1 cellular context compared by ENCODE assay signal in the genomic region with DNA sequence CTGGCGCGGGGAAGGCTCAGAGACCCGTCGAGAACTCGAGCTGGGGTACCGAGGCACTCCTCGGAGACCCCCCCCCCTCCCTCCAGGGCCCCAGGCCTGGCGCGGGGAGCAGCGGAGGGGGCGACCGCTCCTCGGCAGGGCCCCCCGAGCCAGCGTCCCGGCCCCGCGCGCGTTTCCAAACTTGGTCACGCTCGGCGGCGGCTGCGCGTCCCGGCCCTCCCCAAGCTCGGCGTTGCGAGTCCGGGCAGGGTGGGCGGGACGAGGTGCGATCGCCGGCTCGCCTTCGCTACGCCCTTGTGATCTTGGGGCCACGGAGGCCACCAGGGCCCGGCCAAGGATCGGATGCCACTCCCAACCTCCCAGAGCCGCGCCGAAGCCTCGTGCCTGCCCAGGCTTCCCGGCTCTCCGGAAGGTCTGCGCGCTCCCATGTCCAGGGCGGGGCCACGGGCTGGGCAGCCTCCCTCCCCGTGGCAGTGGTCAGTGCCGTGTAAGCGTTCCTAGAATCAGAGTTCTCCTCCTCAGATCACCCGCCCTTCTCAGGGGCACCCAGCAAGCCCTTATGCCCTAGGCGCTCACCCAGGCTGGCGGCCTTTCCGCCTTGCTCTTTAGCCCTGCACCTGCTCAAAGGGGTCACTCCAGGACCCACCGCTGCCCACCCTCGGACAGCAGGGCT.
A peak's percentile ranks its signal among the peaks of the same experiment; 100 is the strongest.
TF ChIP-seq lines count a peak whose summit lies in the region.

No MANE protein-coding gene starts in this region.

TF ChIP-seq in HepG2, 621 proteins besides CTCF, POLR2A, EP300 and RAD21 (continued from another document and continues in another):
- peak; percentile 84; the same call in 1 of the 2 replicates for TF ChIP-seq ZZZ3 (CRISPR knock-in tag; IDR thresholded peaks at IDR 0.05; ENCODE audit: borderline replicate concordance)
- no peak for TF ChIP-seq SUZ12 (IDR thresholded peaks at IDR 0.05; ENCODE audit: low read depth, low read length)
- TF ChIP-seq SMC3 (IDR thresholded peaks at IDR 0.05; ENCODE audit: low read length), result no peak
- peak; percentile 90 for TF ChIP-seq ZFX (CRISPR knock-in tag; IDR thresholded peaks at IDR 0.05; ENCODE audit: low read depth)
- peak; percentile 90 for TF ChIP-seq SALL2 (CRISPR knock-in tag; IDR thresholded peaks at IDR 0.05)
- TF ChIP-seq, protein P1, sequence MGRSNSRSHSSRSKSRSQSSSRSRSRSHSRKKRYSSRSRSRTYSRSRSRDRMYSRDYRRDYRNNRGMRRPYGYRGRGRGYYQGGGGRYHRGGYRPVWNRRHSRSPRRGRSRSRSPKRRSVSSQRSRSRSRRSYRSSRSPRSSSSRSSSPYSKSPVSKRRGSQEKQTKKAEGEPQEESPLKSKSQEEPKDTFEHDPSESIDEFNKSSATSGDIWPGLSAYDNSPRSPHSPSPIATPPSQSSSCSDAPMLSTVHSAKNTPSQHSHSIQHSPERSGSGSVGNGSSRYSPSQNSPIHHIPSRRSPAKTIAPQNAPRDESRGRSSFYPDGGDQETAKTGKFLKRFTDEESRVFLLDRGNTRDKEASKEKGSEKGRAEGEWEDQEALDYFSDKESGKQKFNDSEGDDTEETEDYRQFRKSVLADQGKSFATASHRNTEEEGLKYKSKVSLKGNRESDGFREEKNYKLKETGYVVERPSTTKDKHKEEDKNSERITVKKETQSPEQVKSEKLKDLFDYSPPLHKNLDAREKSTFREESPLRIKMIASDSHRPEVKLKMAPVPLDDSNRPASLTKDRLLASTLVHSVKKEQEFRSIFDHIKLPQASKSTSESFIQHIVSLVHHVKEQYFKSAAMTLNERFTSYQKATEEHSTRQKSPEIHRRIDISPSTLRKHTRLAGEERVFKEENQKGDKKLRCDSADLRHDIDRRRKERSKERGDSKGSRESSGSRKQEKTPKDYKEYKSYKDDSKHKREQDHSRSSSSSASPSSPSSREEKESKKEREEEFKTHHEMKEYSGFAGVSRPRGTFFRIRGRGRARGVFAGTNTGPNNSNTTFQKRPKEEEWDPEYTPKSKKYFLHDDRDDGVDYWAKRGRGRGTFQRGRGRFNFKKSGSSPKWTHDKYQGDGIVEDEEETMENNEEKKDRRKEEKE (IDR thresholded peaks at IDR 0.05), result no peak
- TF ChIP-seq NFIC (IDR thresholded peaks at IDR 0.05; ENCODE audit: low read length), result no peak
- peak; percentile 97 for TF ChIP-seq YEATS4 (CRISPR knock-in tag; IDR thresholded peaks at IDR 0.05; ENCODE audit: borderline replicate concordance)
- no peak for TF ChIP-seq NR2F6 (IDR thresholded peaks at IDR 0.05)
- TF ChIP-seq NR2F6 (CRISPR knock-in tag; IDR thresholded peaks at IDR 0.05), result peak; percentile 81
- peak; percentile 82 for TF ChIP-seq DRAP1 (CRISPR knock-in tag; IDR thresholded peaks at IDR 0.05)
- TF ChIP-seq, protein P2, sequence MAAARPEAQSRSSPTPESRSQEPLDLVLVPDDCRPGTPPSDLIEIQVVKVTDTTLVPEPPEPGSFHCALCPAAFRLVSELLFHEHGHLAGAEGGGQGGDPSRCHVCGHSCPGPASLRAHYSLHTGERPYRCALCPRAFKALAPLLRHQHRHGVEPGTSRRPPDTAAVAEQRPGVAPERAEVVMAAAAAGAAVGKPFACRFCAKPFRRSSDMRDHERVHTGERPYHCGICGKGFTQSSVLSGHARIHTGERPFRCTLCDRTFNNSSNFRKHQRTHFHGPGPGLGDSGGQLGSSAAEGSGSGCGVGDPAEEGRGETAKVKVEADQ (CRISPR knock-in tag; IDR thresholded peaks at IDR 0.05; ENCODE audit: borderline replicate concordance), result peak; percentile 85
- TF ChIP-seq RXRA (CRISPR knock-in tag; IDR thresholded peaks at IDR 0.05), result peak; percentile 69
- no peak for TF ChIP-seq ZNF274 (CRISPR knock-in tag; IDR thresholded peaks at IDR 0.05)
- no peak for TF ChIP-seq MTA3 (CRISPR knock-in tag; IDR thresholded peaks at IDR 0.05)
- TF ChIP-seq ZBTB1 (CRISPR knock-in tag; IDR thresholded peaks at IDR 0.05; ENCODE audit: borderline replicate concordance), result no peak
- TF ChIP-seq GLI4 (CRISPR knock-in tag; IDR thresholded peaks at IDR 0.05; ENCODE audit: borderline replicate concordance), result peak; percentile 74; the same call in 1 of the 2 replicates
- TF ChIP-seq ZNF253 (CRISPR knock-in tag; IDR thresholded peaks at IDR 0.05; ENCODE audit: borderline replicate concordance), result no peak
- TF ChIP-seq MED1 (CRISPR knock-in tag; IDR thresholded peaks at IDR 0.05), result peak; percentile 95
- no peak for TF ChIP-seq SMAD1 (CRISPR knock-in tag; IDR thresholded peaks at IDR 0.05; ENCODE audit: borderline replicate concordance, low read depth)
- peak; percentile 88; the same call in 1 of the 2 replicates for TF ChIP-seq DMAP1 (CRISPR knock-in tag; IDR thresholded peaks at IDR 0.05)
- no peak; the same call in 1 of the 2 replicates for TF ChIP-seq DR1 (CRISPR knock-in tag; IDR thresholded peaks at IDR 0.05)
- no peak for TF ChIP-seq USF2 (IDR thresholded peaks at IDR 0.05; ENCODE audit: low read depth, low read length)
- no peak for TF ChIP-seq USF2 (CRISPR knock-in tag; IDR thresholded peaks at IDR 0.05; ENCODE audit: borderline replicate concordance)
- TF ChIP-seq, protein P3, sequence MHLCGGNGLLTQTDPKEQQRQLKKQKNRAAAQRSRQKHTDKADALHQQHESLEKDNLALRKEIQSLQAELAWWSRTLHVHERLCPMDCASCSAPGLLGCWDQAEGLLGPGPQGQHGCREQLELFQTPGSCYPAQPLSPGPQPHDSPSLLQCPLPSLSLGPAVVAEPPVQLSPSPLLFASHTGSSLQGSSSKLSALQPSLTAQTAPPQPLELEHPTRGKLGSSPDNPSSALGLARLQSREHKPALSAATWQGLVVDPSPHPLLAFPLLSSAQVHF (CRISPR knock-in tag; IDR thresholded peaks at IDR 0.05), result 0 out of 2 replicates have a peak, but pooled peaks have one; percentile 43
- TF ChIP-seq BRD4 (CRISPR knock-in tag; IDR thresholded peaks at IDR 0.05), result peak; percentile 99
- peak; percentile 53 for TF ChIP-seq POLR2AphosphoS5 (IDR thresholded peaks at IDR 0.05; ENCODE audit: low read depth, low read length)
- TF ChIP-seq SMARCE1 (IDR thresholded peaks at IDR 0.05; ENCODE audit: borderline replicate concordance), result no peak
- no peak for TF ChIP-seq ZNF703 (CRISPR knock-in tag; IDR thresholded peaks at IDR 0.05; ENCODE audit: borderline replicate concordance)
- peak; percentile 94; the same call in 1 of the 2 replicates for TF ChIP-seq ATF5 (CRISPR knock-in tag; IDR thresholded peaks at IDR 0.05; ENCODE audit: low read depth)
- no peak for TF ChIP-seq ZNF362 (CRISPR knock-in tag; IDR thresholded peaks at IDR 0.05; ENCODE audit: borderline replicate concordance)
- no peak for TF ChIP-seq SIN3B (IDR thresholded peaks at IDR 0.05; ENCODE audit: low read length)
- TF ChIP-seq ZNF775 (CRISPR knock-in tag; IDR thresholded peaks at IDR 0.05; ENCODE audit: borderline replicate concordance), result peak; percentile 61; the same call in 1 of the 2 replicates
- TF ChIP-seq ZNF563 (CRISPR knock-in tag; IDR thresholded peaks at IDR 0.05), result peak; percentile 72; the same call in 1 of the 2 replicates
- peak; percentile 88 for TF ChIP-seq KLF6 (CRISPR knock-in tag; IDR thresholded peaks at IDR 0.05)
- TF ChIP-seq ZGPAT (CRISPR knock-in tag; IDR thresholded peaks at IDR 0.05), result peak; percentile 90
- TF ChIP-seq FOSL2 (CRISPR knock-in tag; IDR thresholded peaks at IDR 0.05), result peak; percentile 63
- TF ChIP-seq, protein P4, sequence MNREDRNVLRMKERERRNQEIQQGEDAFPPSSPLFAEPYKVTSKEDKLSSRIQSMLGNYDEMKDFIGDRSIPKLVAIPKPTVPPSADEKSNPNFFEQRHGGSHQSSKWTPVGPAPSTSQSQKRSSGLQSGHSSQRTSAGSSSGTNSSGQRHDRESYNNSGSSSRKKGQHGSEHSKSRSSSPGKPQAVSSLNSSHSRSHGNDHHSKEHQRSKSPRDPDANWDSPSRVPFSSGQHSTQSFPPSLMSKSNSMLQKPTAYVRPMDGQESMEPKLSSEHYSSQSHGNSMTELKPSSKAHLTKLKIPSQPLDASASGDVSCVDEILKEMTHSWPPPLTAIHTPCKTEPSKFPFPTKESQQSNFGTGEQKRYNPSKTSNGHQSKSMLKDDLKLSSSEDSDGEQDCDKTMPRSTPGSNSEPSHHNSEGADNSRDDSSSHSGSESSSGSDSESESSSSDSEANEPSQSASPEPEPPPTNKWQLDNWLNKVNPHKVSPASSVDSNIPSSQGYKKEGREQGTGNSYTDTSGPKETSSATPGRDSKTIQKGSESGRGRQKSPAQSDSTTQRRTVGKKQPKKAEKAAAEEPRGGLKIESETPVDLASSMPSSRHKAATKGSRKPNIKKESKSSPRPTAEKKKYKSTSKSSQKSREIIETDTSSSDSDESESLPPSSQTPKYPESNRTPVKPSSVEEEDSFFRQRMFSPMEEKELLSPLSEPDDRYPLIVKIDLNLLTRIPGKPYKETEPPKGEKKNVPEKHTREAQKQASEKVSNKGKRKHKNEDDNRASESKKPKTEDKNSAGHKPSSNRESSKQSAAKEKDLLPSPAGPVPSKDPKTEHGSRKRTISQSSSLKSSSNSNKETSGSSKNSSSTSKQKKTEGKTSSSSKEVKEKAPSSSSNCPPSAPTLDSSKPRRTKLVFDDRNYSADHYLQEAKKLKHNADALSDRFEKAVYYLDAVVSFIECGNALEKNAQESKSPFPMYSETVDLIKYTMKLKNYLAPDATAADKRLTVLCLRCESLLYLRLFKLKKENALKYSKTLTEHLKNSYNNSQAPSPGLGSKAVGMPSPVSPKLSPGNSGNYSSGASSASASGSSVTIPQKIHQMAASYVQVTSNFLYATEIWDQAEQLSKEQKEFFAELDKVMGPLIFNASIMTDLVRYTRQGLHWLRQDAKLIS (CRISPR knock-in tag; IDR thresholded peaks at IDR 0.05), result peak; percentile 13; the same call in 1 of the 2 replicates
- TF ChIP-seq SP5 (CRISPR knock-in tag; IDR thresholded peaks at IDR 0.05; ENCODE audit: borderline replicate concordance, low read depth), result peak; percentile 77
- TF ChIP-seq SMYD3 (CRISPR knock-in tag; IDR thresholded peaks at IDR 0.05), result no peak
- no peak for TF ChIP-seq ZNF850 (CRISPR knock-in tag; conservative IDR thresholded peaks at IDR 0.05)
- peak; percentile 70 for TF ChIP-seq THRA (CRISPR knock-in tag; IDR thresholded peaks at IDR 0.05; ENCODE audit: borderline replicate concordance)
- no peak for TF ChIP-seq PBX2 (CRISPR knock-in tag; IDR thresholded peaks at IDR 0.05)
- no peak; the same call in 1 of the 2 replicates for TF ChIP-seq SRY (CRISPR knock-in tag; IDR thresholded peaks at IDR 0.05)
- TF ChIP-seq RCOR2 (CRISPR knock-in tag; IDR thresholded peaks at IDR 0.05), result no peak
- TF ChIP-seq ESRRA (CRISPR knock-in tag; IDR thresholded peaks at IDR 0.05; ENCODE audit: low read depth), result peak; percentile 17; the same call in 1 of the 2 replicates
